In genomic region chr10:90229486-90229885, GRCh38 we compare ENCODE assay signal across 8 cellular contexts.
"Had no signal": no experiment of that assay in that cellular context is flagged by ENCODE, and none has a peak within 500 bp of the region (broad histone marks: within the 10 kb centered on the region; RNA-seq: fewer than 3 reads in every experiment).

No MANE protein-coding gene starts in this region.

- ATAC-seq: GM23338, HepG2 had no signal

- H3K4me3 ChIP-seq: GM23338, HAP-1 had no signal

- H3K4me1 Mint-ChIP-seq: GM23338 had no signal

- H3K9me3 Mint-ChIP-seq: GM23338 had no signal

- H3K4me1 ChIP-seq: HAP-1 had no signal

- DNase-seq: H7, KBM-7 had no signal

- H3K36me3 ChIP-seq: HAP-1 had no signal

- FAIRE-seq: H1, HepG2 had no signal

- H3K36me3 Mint-ChIP-seq: IgD-negative memory B cell had no signal

- H3K27ac Mint-ChIP-seq: GM23338, IgD-negative memory B cell had no signal

- H3K9me3 ChIP-seq: HAP-1 had no signal

- H3K27ac ChIP-seq: HL-60 had no signal

- H3K27me3 Mint-ChIP-seq: IgD-negative memory B cell had no signal

- H3K4me3 Mint-ChIP-seq: GM23338, IgD-negative memory B cell had no signal
